8 cellular contexts compared by ENCODE assay signal in the genomic region with DNA sequence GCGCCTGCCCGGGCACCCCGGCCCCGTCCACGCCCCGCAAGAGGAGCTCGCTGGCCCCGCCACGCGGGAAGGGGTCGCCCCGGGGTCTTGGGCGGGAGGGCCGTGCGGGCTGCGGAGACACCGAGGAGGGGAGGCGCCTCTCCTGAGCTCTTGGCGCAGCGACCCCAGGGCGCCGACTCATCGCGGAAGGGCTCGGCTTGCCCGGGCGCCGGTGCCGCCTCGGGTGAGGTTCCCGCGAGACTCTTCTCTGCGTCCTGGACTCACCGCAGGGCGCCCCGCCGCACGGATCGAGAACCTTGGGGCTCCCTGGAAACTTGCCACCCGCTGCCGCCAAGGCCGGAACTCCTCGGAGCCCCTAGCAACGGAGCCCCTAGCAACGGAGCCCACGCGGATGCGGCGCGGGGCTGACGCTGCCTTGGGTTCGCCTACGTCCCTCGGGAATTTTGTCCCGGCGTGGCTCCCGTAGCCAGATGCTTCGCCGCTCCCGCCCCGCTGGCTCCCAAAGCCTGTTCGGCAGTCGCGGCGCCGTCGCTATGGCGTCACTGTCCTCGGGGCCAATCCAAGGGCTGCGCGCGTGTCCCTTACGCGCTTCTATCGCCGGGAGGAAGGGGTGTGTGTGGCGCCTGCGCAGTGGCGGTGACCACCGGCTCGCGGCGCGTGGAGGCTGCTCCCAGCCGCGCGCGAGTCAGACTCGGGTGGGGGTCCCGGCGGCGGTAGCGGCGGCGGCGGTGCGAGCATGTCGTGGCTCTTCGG. TPM values are rescaled to one million over a fixed set of nuclear protein-coding genes. Genes with fewer than 3 reads are reported as not detected.
A peak's percentile ranks its signal among the peaks of the same experiment; 100 is the strongest.
DNase-seq lines count a peak whose midpoint lies in the region; ATAC-seq and TF ChIP-seq lines count a peak whose summit lies in the region.

A gene (plus strand): TSS at position 630 of the 753 bp plus-strand sequence. CDS start 107 bp downstream, at position 737.

- DNase-seq in NCI-H187 (lab: John Stamatoyannopoulos, UW) (peak; percentile 94 to 96), T-helper 17 cell (peak; percentile 90 to 93 (median 93)), amniotic stem cell (lab: John Stamatoyannopoulos, UW) (peak; percentile 87), left cardiac atrium (peak; percentile 100), progenitor cell of endocrine pancreas (ENCODE audit: low spot score, unreplicated experiment) (peak; percentile 95), upper lobe of right lung (peak; percentile 100)

- H3K9me3 Mint-ChIP-seq in progenitor cell of endocrine pancreas (ENCODE audit: low read depth) = no peaks in the 10 kb centered on the region

- peak; percentile 85 for ATAC-seq in GM18502 (IDR thresholded peaks at IDR 0.05; ENCODE audit: poor library complexity, unreplicated experiment)
- peak; percentile 87 for ATAC-seq in HG02943 (IDR thresholded peaks at IDR 0.05; ENCODE audit: low read depth, unreplicated experiment)
- peak; percentile 94 for ATAC-seq in T-helper 17 cell
- ATAC-seq in left cardiac atrium = peak; percentile 98 to 99
- peak; percentile 97 for ATAC-seq in upper lobe of right lung

- no peaks in the 10 kb centered on the region for H3K27me3 ChIP-seq in upper lobe of right lung

- H3K4me3 ChIP-seq in upper lobe of right lung = peak within 1 kb of the TSS; percentile 88

- peaks cover 3% of the 10 kb centered on the region for H3K36me3 Mint-ChIP-seq in T-helper 17 cell (ENCODE audit: low read depth)
- H3K36me3 Mint-ChIP-seq in progenitor cell of endocrine pancreas (ENCODE audit: insufficient read depth) = no peaks in the 10 kb centered on the region

- intact Hi-C loops in left cardiac atrium (cut with DNase I) = no loop called here
- intact Hi-C loops in upper lobe of right lung (cut with DNase I) = no loop called here

- H3K36me3 ChIP-seq in upper lobe of right lung = peaks cover 2% of the 10 kb centered on the region

- H3K9me3 ChIP-seq in T-helper 17 cell (ENCODE audit: control insufficient read depth, low read length, poor library complexity, severe bottlenecking) (no peaks in the 10 kb centered on the region), upper lobe of right lung (no peaks in the 10 kb centered on the region)

- H3K4me3 Mint-ChIP-seq in T-helper 17 cell (peak within 1 kb of the TSS; percentile 95), progenitor cell of endocrine pancreas (ENCODE audit: low read depth) (peak within 1 kb of the TSS; percentile 85)

- no peaks in the 10 kb centered on the region for H3K27me3 Mint-ChIP-seq in T-helper 17 cell
- H3K27me3 Mint-ChIP-seq in progenitor cell of endocrine pancreas = no peaks in the 10 kb centered on the region

- peak within 1 kb of the TSS; percentile 95 for H3K27ac Mint-ChIP-seq in T-helper 17 cell
- H3K27ac Mint-ChIP-seq in progenitor cell of endocrine pancreas = peak within 1 kb of the TSS; percentile 91

- TF ChIP-seq CTCF in progenitor cell of endocrine pancreas (IDR thresholded peaks at IDR 0.05; ENCODE audit: unreplicated experiment) (no peak), upper lobe of right lung (IDR thresholded peaks at IDR 0.05) (no peak)

- H3K4me1 Mint-ChIP-seq in T-helper 17 cell = peaks cover 9% of the 10 kb centered on the region
- peaks cover 5% of the 10 kb centered on the region for H3K4me1 Mint-ChIP-seq in progenitor cell of endocrine pancreas (ENCODE audit: low read depth)

- peaks cover 8% of the 10 kb centered on the region for H3K4me1 ChIP-seq in upper lobe of right lung

- peak within 1 kb of the TSS; percentile 94 for H3K27ac ChIP-seq in upper lobe of right lung

RNA-seq across cellular contexts. Expression of the gene that starts here (rescaled TPM):
- total RNA-seq in T-helper 17 cell = 10 to 100 TPM; 20.3 to 23.3 TPM
- total RNA-seq in left cardiac atrium = 10 to 100 TPM; 14.1 to 24.3 TPM
- 37.4 and 38.8 TPM in 2 replicates for total RNA-seq in progenitor cell of endocrine pancreas
- 21.9 TPM for total RNA-seq in upper lobe of right lung

Comparison
In these comparisons a context has a peak if more than half of its experiments do, and no peak if none do; other contexts are left out.
1. Peak in every context shown above with its lines: DNase-seq, ATAC-seq, H3K4me3 ChIP-seq and H3K27ac ChIP-seq.